In genomic region chr6:154414021-154414813, GRCh38 we compare ENCODE assay signal across 1 cellular context.
TF ChIP-seq lines count a peak whose summit lies in the region.

No MANE protein-coding gene starts in this region.

TF ChIP-seq in HepG2, 621 proteins besides CTCF, POLR2A, EP300 and RAD21 (continued from another document and continues in another):
- TF ChIP-seq ATF4 (CRISPR knock-in tag; IDR thresholded peaks at IDR 0.05) (no peak), BRD4 (CRISPR knock-in tag; IDR thresholded peaks at IDR 0.05) (no peak), CENPX (CRISPR knock-in tag; IDR thresholded peaks at IDR 0.05) (no peak), SOX5 (CRISPR knock-in tag; IDR thresholded peaks at IDR 0.05; ENCODE audit: borderline replicate concordance) (peak; percentile 82), ZNF354B (CRISPR knock-in tag; IDR thresholded peaks at IDR 0.05) (no peak), SETDB1 (CRISPR knock-in tag; IDR thresholded peaks at IDR 0.05; ENCODE audit: borderline replicate concordance) (no peak), FOXO1 (CRISPR knock-in tag; IDR thresholded peaks at IDR 0.05) (peak; percentile 60; the same call in 1 of the 2 replicates), REL (CRISPR knock-in tag; conservative IDR thresholded peaks at IDR 0.05) (no peak), NR2C2 (CRISPR knock-in tag; IDR thresholded peaks at IDR 0.05; ENCODE audit: borderline replicate concordance) (no peak; the same call in 1 of the 2 replicates), TSC22D2 (CRISPR knock-in tag; IDR thresholded peaks at IDR 0.05; ENCODE audit: borderline replicate concordance) (no peak), ZSCAN31 (CRISPR knock-in tag; IDR thresholded peaks at IDR 0.05; ENCODE audit: low read depth) (no peak), DDIT3 (CRISPR knock-in tag; IDR thresholded peaks at IDR 0.05) (0 out of 2 replicates have a peak, but pooled peaks have one; percentile 24), IKZF4 (CRISPR knock-in tag; IDR thresholded peaks at IDR 0.05; ENCODE audit: borderline replicate concordance, low read depth, not compliant biosample characterization) (no peak), ZNF180 (CRISPR knock-in tag; IDR thresholded peaks at IDR 0.05; ENCODE audit: borderline replicate concordance, low read depth) (no peak), STAT5B (CRISPR knock-in tag; IDR thresholded peaks at IDR 0.05) (no peak), HMGXB3 (CRISPR knock-in tag; IDR thresholded peaks at IDR 0.05; ENCODE audit: borderline replicate concordance) (no peak), AHDC1 (CRISPR knock-in tag; IDR thresholded peaks at IDR 0.05; ENCODE audit: borderline replicate concordance) (peak; percentile 46; the same call in 1 of the 2 replicates), TFDP1 (CRISPR knock-in tag; IDR thresholded peaks at IDR 0.05; ENCODE audit: borderline replicate concordance) (no peak), ZNF510 (CRISPR knock-in tag; IDR thresholded peaks at IDR 0.05; ENCODE audit: low read depth) (no peak), ZHX1 (CRISPR knock-in tag; IDR thresholded peaks at IDR 0.05; ENCODE audit: low read depth) (no peak), SKIL (CRISPR knock-in tag; IDR thresholded peaks at IDR 0.05; ENCODE audit: borderline replicate concordance) (no peak), GTF3A (CRISPR knock-in tag; conservative IDR thresholded peaks at IDR 0.05) (no peak), ZFP1 (CRISPR knock-in tag; IDR thresholded peaks at IDR 0.05) (no peak), KAT7 (CRISPR knock-in tag; IDR thresholded peaks at IDR 0.05; ENCODE audit: borderline replicate concordance) (no peak), ZNF232 (CRISPR knock-in tag; IDR thresholded peaks at IDR 0.05; ENCODE audit: borderline replicate concordance) (no peak), ZNF484 (CRISPR knock-in tag; IDR thresholded peaks at IDR 0.05; ENCODE audit: borderline replicate concordance, low read depth) (no peak), NCOA1 (CRISPR knock-in tag; IDR thresholded peaks at IDR 0.05) (no peak), SP2 (CRISPR knock-in tag; IDR thresholded peaks at IDR 0.05) (no peak), ASH2L (IDR thresholded peaks at IDR 0.05; ENCODE audit: insufficient read length, low read depth, low read length) (no peak), HDAC2 (CRISPR knock-in tag; IDR thresholded peaks at IDR 0.05) (peak; percentile 45), ATRX (CRISPR knock-in tag; IDR thresholded peaks at IDR 0.05; ENCODE audit: borderline replicate concordance) (no peak), ZNF672 (CRISPR knock-in tag; IDR thresholded peaks at IDR 0.05) (no peak), KDM1A (CRISPR knock-in tag; IDR thresholded peaks at IDR 0.05) (no peak), KLF13 (CRISPR knock-in tag; IDR thresholded peaks at IDR 0.05) (no peak), RFXAP (CRISPR knock-in tag; IDR thresholded peaks at IDR 0.05; ENCODE audit: borderline replicate concordance) (no peak), NPAS2 (CRISPR knock-in tag; IDR thresholded peaks at IDR 0.05; ENCODE audit: borderline replicate concordance) (no peak)
- TF ChIP-seq, protein P1, sequence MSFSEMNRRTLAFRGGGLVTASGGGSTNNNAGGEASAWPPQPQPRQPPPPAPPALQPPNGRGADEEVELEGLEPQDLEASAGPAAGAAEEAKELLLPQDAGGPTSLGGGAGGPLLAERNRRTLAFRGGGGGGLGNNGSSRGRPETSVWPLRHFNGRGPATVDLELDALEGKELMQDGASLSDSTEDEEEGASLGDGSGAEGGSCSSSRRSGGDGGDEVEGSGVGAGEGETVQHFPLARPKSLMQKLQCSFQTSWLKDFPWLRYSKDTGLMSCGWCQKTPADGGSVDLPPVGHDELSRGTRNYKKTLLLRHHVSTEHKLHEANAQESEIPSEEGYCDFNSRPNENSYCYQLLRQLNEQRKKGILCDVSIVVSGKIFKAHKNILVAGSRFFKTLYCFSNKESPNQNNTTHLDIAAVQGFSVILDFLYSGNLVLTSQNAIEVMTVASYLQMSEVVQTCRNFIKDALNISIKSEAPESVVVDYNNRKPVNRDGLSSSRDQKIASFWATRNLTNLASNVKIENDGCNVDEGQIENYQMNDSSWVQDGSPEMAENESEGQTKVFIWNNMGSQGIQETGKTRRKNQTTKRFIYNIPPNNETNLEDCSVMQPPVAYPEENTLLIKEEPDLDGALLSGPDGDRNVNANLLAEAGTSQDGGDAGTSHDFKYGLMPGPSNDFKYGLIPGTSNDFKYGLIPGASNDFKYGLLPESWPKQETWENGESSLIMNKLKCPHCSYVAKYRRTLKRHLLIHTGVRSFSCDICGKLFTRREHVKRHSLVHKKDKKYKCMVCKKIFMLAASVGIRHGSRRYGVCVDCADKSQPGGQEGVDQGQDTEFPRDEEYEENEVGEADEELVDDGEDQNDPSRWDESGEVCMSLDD (CRISPR knock-in tag; IDR thresholded peaks at IDR 0.05; ENCODE audit: borderline replicate concordance), result no peak
- TF ChIP-seq, protein P2, sequence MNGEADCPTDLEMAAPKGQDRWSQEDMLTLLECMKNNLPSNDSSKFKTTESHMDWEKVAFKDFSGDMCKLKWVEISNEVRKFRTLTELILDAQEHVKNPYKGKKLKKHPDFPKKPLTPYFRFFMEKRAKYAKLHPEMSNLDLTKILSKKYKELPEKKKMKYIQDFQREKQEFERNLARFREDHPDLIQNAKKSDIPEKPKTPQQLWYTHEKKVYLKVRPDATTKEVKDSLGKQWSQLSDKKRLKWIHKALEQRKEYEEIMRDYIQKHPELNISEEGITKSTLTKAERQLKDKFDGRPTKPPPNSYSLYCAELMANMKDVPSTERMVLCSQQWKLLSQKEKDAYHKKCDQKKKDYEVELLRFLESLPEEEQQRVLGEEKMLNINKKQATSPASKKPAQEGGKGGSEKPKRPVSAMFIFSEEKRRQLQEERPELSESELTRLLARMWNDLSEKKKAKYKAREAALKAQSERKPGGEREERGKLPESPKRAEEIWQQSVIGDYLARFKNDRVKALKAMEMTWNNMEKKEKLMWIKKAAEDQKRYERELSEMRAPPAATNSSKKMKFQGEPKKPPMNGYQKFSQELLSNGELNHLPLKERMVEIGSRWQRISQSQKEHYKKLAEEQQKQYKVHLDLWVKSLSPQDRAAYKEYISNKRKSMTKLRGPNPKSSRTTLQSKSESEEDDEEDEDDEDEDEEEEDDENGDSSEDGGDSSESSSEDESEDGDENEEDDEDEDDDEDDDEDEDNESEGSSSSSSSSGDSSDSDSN (CRISPR knock-in tag; IDR thresholded peaks at IDR 0.05), result no peak
